Comparison of ENCODE assay signal across 17 cellular contexts in the genomic region with DNA sequence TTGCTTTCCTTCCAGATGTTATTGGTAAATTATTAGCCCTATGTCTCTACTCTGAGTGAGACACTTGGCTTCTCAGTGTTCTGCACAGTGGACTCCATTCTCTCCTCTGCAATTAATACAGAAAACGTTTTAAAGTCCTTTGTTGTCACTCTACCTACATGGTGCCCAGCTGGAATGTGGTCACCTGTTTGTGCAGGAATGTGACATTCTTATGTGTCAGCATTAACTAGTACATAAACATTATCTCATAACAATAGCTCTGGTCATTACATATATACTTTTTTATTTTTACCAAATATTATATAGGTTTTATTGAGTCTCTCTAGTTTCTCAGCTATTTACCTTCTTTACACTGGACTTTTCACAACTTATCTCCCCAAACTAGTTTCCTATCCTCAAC.
DNase-seq lines count a peak whose midpoint lies in the region; ATAC-seq, FAIRE-seq and TF ChIP-seq lines count a peak whose summit lies in the region.
"Had no signal": no experiment of that assay in that cellular context is flagged by ENCODE, and none has a peak within 500 bp of the region (broad histone marks: within the 10 kb centered on the region; RNA-seq: fewer than 3 reads in every experiment).

No MANE protein-coding gene starts in this region.

- no peak overlapping the region for H2BK12ac ChIP-seq in H1 (ENCODE audit: low read depth, low read length)

- H3K23me2 ChIP-seq in H1 (ENCODE audit: low read depth, low read length), result no peaks in the 10 kb centered on the region

- H3K9me3 ChIP-seq in HepG2 (ENCODE audit: low read length) (no peaks in the 10 kb centered on the region), right lobe of liver (no peaks in the 10 kb centered on the region), H1 (ENCODE audit: insufficient read depth in 2 of 2, low read depth in 1 of 2, low read length in 1 of 2) (no peaks in the 10 kb centered on the region)
- H3K9me3 ChIP-seq: BLaER1 treated with 17β-estradiol and CSF1 and Interleukin-3, amounts not matched to agents 10 nM and 100 nM had no signal

- H3K18ac ChIP-seq in H1 (ENCODE audit: extremely low read depth, low read length), result no peak overlapping the region

- no peaks in the 10 kb centered on the region for H3K36me3 Mint-ChIP-seq in nephron (ENCODE audit: low read depth)
- H3K36me3 Mint-ChIP-seq in effector memory CD8-positive, alpha-beta T cell (ENCODE audit: insufficient read depth), result no peaks in the 10 kb centered on the region
- no peaks in the 10 kb centered on the region for H3K36me3 Mint-ChIP-seq in activated T-cell treated with anti-CD3 and anti-CD28 coated beads, Interleukin-2, amount 50 U/mL, for 4 hours (ENCODE audit: insufficient read depth)
- H3K36me3 Mint-ChIP-seq: CD8-positive, alpha-beta T cell had no signal

- H3K27me3 Mint-ChIP-seq in nephron (ENCODE audit: low read depth), result no peaks in the 10 kb centered on the region
- peaks cover 17 to 23% of the 10 kb centered on the region in 2 donors for H3K27me3 Mint-ChIP-seq in effector memory CD8-positive, alpha-beta T cell
- H3K27me3 Mint-ChIP-seq in activated T-cell treated with anti-CD3 and anti-CD28 coated beads, Interleukin-2, amount 50 U/mL, for 4 hours (ENCODE audit: low read depth), result peaks cover 2% of the 10 kb centered on the region
- H3K27me3 Mint-ChIP-seq: B cell had no signal

- H4K8ac ChIP-seq in H1 (ENCODE audit: extremely low read depth, insufficient read depth, low read length), result no peak overlapping the region

- CTCF ChIA-PET in HepG2 (lab: Yijun Ruan, JAX; ENCODE audit: low intra/inter-chr PET ratio, low total read pairs), result no interaction called here
- CTCF ChIA-PET in H1 (lab: Charles Lee; ENCODE audit: partially characterized antibody), result interaction anchor here (1.3 kb wide), 1 partner anchor 10 kb away, joined by 3 read pairs; no protein-coding TSS in a partner anchor

- no peak overlapping the region for H2AFZ ChIP-seq in HepG2 (ENCODE audit: low read length)
- no peak overlapping the region for H2AFZ ChIP-seq in H1 (ENCODE audit: low read length)

- DNase-seq in HepG2 (ENCODE audit: low spot score) (no peak), right lobe of liver (no peak), H1 (ENCODE audit: low read depth in 1 of 2, low spot score in 2 of 2) (no peak), activated gamma-delta T cell (lab: John Stamatoyannopoulos, UW) (no peak)
- DNase-seq in effector memory CD8-positive, alpha-beta T cell, result no peak
- no peak for DNase-seq in activated T-cell treated with anti-CD3 and anti-CD28 coated beads, Interleukin-2, amount 50 U/mL, for 4 hours
- DNase-seq: Calu3; CD8-positive, alpha-beta T cell; DMS79 treated with DMSO at 0.1 percent for 48 hours; GF-D8; HCEC 1CT had no signal

- H3K4me3 Mint-ChIP-seq in nephron, result no peak overlapping the region
- H3K4me3 Mint-ChIP-seq in effector memory CD8-positive, alpha-beta T cell, result no peak overlapping the region
- no peak overlapping the region for H3K4me3 Mint-ChIP-seq in activated T-cell treated with anti-CD3 and anti-CD28 coated beads, Interleukin-2, amount 50 U/mL, for 4 hours
- H3K4me3 Mint-ChIP-seq: B cell; CD8-positive, alpha-beta T cell had no signal

- H3K9ac ChIP-seq in HepG2 (ENCODE audit: insufficient read depth, low read depth, low read length) (no peak overlapping the region), H1 (replicated peaks in 1 of 4; ENCODE audit: extremely low read depth in 1 of 4, low read depth in 3 of 4, low read length in 3 of 4) (no peak overlapping the region)
- H3K9ac ChIP-seq: BLaER1 treated with 17β-estradiol and CSF1 and Interleukin-3, amounts not matched to agents 10 nM and 100 nM had no signal

- H3K79me2 ChIP-seq in HepG2 (ENCODE audit: insufficient read depth, low read length) (no peaks in the 10 kb centered on the region), H1 (ENCODE audit: control insufficient read depth in 1 of 2, insufficient read depth in 2 of 2, low read length in 2 of 2) (no peaks in the 10 kb centered on the region)

- in situ Hi-C loops in HepG2 (cut with HindIII; ENCODE audit: extremely low pct_ligation_motif_present, low pct_unique_long_range_greater_than_20kb), result no loop called here

- 0% methylated on average over 1 of the region's 1 CpG for WGBS in HepG2 (ENCODE audit: low lambda C conversion rate)
- 8% methylated on average over 1 of the region's 1 CpG for WGBS in right lobe of liver (ENCODE audit: insufficient coverage, low coverage, low lambda C conversion rate, missing lambda C conversion rate)
- 50% methylated on average over 1 of the region's 1 CpG; no CpG with 5 or more reads in 1 of the 2 experiments for WGBS in H1 (ENCODE audit: extremely low coverage in 1 of 2, insufficient coverage in 1 of 2, insufficient read length in 1 of 2, insufficient replicate concordance in 2 of 2, low coverage in 1 of 2, low lambda C conversion rate in 2 of 2, missing lambda C conversion rate in 1 of 2), 2 experiments

- H3K27ac ChIP-seq in HepG2 (ENCODE audit: extremely low read length, insufficient read depth, low read length) (no peak overlapping the region), right lobe of liver (no peak overlapping the region), H1 (ENCODE audit: low read depth, low read length) (no peak overlapping the region)
- H3K27ac ChIP-seq: 22Rv1; BLaER1 treated with 17β-estradiol and CSF1 and Interleukin-3, amounts not matched to agents 10 nM and 100 nM had no signal

- no peak overlapping the region for H2BK15ac ChIP-seq in H1 (ENCODE audit: low read length)

- no peak overlapping the region for H4K91ac ChIP-seq in H1 (replicated peaks; ENCODE audit: insufficient read length, low read length)

- no peak overlapping the region for H3K56ac ChIP-seq in H1 (replicated peaks; ENCODE audit: insufficient read length, low read depth, low read length)

- TF ChIP-seq EP300 in HepG2 (IDR thresholded peaks at IDR 0.05; ENCODE audit: low read depth in 2 of 2, low read length in 2 of 2), result no peak
- no peak for TF ChIP-seq EP300 in HepG2 (CRISPR knock-in tag; IDR thresholded peaks at IDR 0.05; ENCODE audit: borderline replicate concordance)
- no peak for TF ChIP-seq EP300 in H1 (IDR thresholded peaks at IDR 0.05; ENCODE audit: borderline replicate concordance in 1 of 2, low read depth in 2 of 2, low read length in 2 of 2)

- no peak overlapping the region for H3K23ac ChIP-seq in H1 (ENCODE audit: insufficient read length)

- H3K14ac ChIP-seq in H1 (ENCODE audit: insufficient read length), result no peak overlapping the region

- BruUV-seq in HepG2 (replicated peaks; lab: Mats Ljungman, UMichigan), result no TSS peak

- POLR2A ChIA-PET in HepG2 (lab: Yijun Ruan, JAX) (no interaction called here), H1 (lab: Charles Lee; ENCODE audit: partially characterized antibody) (no interaction called here)

- no peak overlapping the region for H4K5ac ChIP-seq in H1 (ENCODE audit: insufficient read length, low read depth, low read length)

- no peak overlapping the region for H3K4me3 ChIP-seq in HepG2 (replicated peaks in 1 of 3; ENCODE audit: insufficient read depth in 1 of 3, low read depth in 2 of 3, low read length in 3 of 3)
- H3K4me3 ChIP-seq in right lobe of liver, result no peak overlapping the region
- no peak overlapping the region for H3K4me3 ChIP-seq in H1 (ENCODE audit: extremely low read depth in 1 of 4, insufficient read depth in 2 of 4, low read depth in 3 of 4, low read length in 4 of 4)
- H3K4me3 ChIP-seq: BLaER1 treated with 17β-estradiol and CSF1 and Interleukin-3, amounts not matched to agents 10 nM and 100 nM had no signal

- H2BK120ac ChIP-seq in H1 (replicated peaks; ENCODE audit: low read depth, low read length), result no peak overlapping the region

- ATAC-seq in HepG2 (no peak), right lobe of liver (no peak), GM19397 (IDR thresholded peaks at IDR 0.05; ENCODE audit: unreplicated experiment) (no peak)
- ATAC-seq in effector memory CD8-positive, alpha-beta T cell (replicated peaks), result no peak
- no peak for ATAC-seq in activated T-cell treated with anti-CD3 and anti-CD28 coated beads, Interleukin-2, amount 50 U/mL, for 4 hours
- ATAC-seq: CD8-positive, alpha-beta T cell had no signal

- TF ChIP-seq RAD21 in HepG2 (CRISPR knock-in tag; IDR thresholded peaks at IDR 0.05) (no peak), H1 (IDR thresholded peaks at IDR 0.05 in 1 of 2, conservative IDR thresholded peaks at IDR 0.05 in 1 of 2; ENCODE audit: low read depth in 2 of 2, low read length in 2 of 2) (no peak)

- H3K4me1 ChIP-seq in HepG2 (ENCODE audit: insufficient read depth, low read length) (peaks cover 11% of the 10 kb centered on the region), right lobe of liver (peaks cover 0 to 15% (median 0%) of the 10 kb centered on the region in 4 donors), H1 (replicated peaks in 1 of 4; ENCODE audit: control insufficient read depth in 3 of 4, insufficient read depth in 4 of 4, low read length in 3 of 4) (no peaks in the 10 kb centered on the region)

- H3K4ac ChIP-seq in H1 (replicated peaks; ENCODE audit: insufficient read length, low read depth, low read length), result no peak overlapping the region

- H3K4me2 ChIP-seq in HepG2 (ENCODE audit: low read depth, low read length) (no peak overlapping the region), H1 (ENCODE audit: insufficient read depth in 1 of 2, low read depth in 2 of 2, low read length in 2 of 2) (no peak overlapping the region)
- H3K4me2 ChIP-seq: BLaER1 treated with 17β-estradiol and CSF1 and Interleukin-3, amounts not matched to agents 10 nM and 100 nM had no signal

- TF ChIP-seq CTCF in HepG2 (CRISPR knock-in tag; IDR thresholded peaks at IDR 0.05), result no peak
- no peak for TF ChIP-seq CTCF in right lobe of liver (IDR thresholded peaks at IDR 0.05)
- no peak for TF ChIP-seq CTCF in H1 (IDR thresholded peaks at IDR 0.05; ENCODE audit: control extremely low read depth in 1 of 3, insufficient read depth in 1 of 3, low read depth in 1 of 3, low read length in 3 of 3)
- TF ChIP-seq CTCF in nephron (IDR thresholded peaks at IDR 0.05; ENCODE audit: unreplicated experiment in 3 of 3), result no peak

- no peaks in the 10 kb centered on the region for H3K36me3 ChIP-seq in HepG2 (replicated peaks in 1 of 2; ENCODE audit: control insufficient read depth in 1 of 2, insufficient read depth in 2 of 2, low read length in 2 of 2)
- no peaks in the 10 kb centered on the region for H3K36me3 ChIP-seq in right lobe of liver
- H3K36me3 ChIP-seq in H1 (ENCODE audit: control insufficient read depth in 2 of 4, insufficient read depth in 4 of 4, low read length in 3 of 4), result no peaks in the 10 kb centered on the region
- H3K36me3 ChIP-seq: BLaER1 treated with 17β-estradiol and CSF1 and Interleukin-3, amounts not matched to agents 10 nM and 100 nM had no signal

- no peaks in the 10 kb centered on the region for H3K79me1 ChIP-seq in H1 (ENCODE audit: low read depth, low read length)

- TF ChIP-seq POLR2A in HepG2 (IDR thresholded peaks at IDR 0.05; ENCODE audit: insufficient read depth in 1 of 2, low read depth in 2 of 2, low read length in 2 of 2) (no peak), right lobe of liver (IDR thresholded peaks at IDR 0.05) (no peak), H1 (IDR thresholded peaks at IDR 0.05; ENCODE audit: control extremely low read depth in 1 of 2, low read depth in 2 of 2, low read length in 2 of 2) (no peak)

- FAIRE-seq in HepG2 (lab: Jason Lieb, UNC) (no peak), H1 (lab: Jason Lieb, UNC) (no peak)
- FAIRE-seq: H54 had no signal

- no peaks in the 10 kb centered on the region for H3K9me3 Mint-ChIP-seq in nephron
- no peaks in the 10 kb centered on the region for H3K9me3 Mint-ChIP-seq in effector memory CD8-positive, alpha-beta T cell
- no peaks in the 10 kb centered on the region for H3K9me3 Mint-ChIP-seq in activated T-cell treated with anti-CD3 and anti-CD28 coated beads, Interleukin-2, amount 50 U/mL, for 4 hours
- H3K9me3 Mint-ChIP-seq: CD8-positive, alpha-beta T cell had no signal

- no peaks in the 10 kb centered on the region for H4K20me1 ChIP-seq in HepG2 (ENCODE audit: insufficient read depth, low read length)
- H4K20me1 ChIP-seq in H1 (replicated peaks in 1 of 2; ENCODE audit: control insufficient read depth in 1 of 2, insufficient read depth in 2 of 2, low read length in 2 of 2), result no peaks in the 10 kb centered on the region
- H4K20me1 ChIP-seq: BLaER1 treated with 17β-estradiol and CSF1 and Interleukin-3, amounts not matched to agents 10 nM and 100 nM had no signal

- H3K27me3 ChIP-seq in HepG2 (ENCODE audit: control insufficient read depth in 1 of 2, insufficient read depth in 2 of 2, low read length in 2 of 2), result no peaks in the 10 kb centered on the region
- no peaks in the 10 kb centered on the region for H3K27me3 ChIP-seq in right lobe of liver
- H3K27me3 ChIP-seq in H1 (replicated peaks in 1 of 4; ENCODE audit: control insufficient read depth in 3 of 4, extremely low read depth in 1 of 4, insufficient read depth in 3 of 4, low read length in 3 of 4), result no peaks in the 10 kb centered on the region
- H3K27me3 ChIP-seq: BLaER1 treated with 17β-estradiol and CSF1 and Interleukin-3, amounts not matched to agents 10 nM and 100 nM had no signal

- intact Hi-C loops in HepG2 (cut with micrococcal nuclease; ENCODE audit: unreplicated experiment) (loop anchor here (10.0 kb wide), 1 partner anchor 304 kb away; no protein-coding TSS in a partner anchor), right lobe of liver (cut with DNase I) (no loop called here)

- H2AK5ac ChIP-seq in H1 (ENCODE audit: low read depth, low read length), result no peak overlapping the region

- H2BK5ac ChIP-seq in H1 (ENCODE audit: low read depth, low read length), result no peak overlapping the region

- no peak overlapping the region for H2BK20ac ChIP-seq in H1 (ENCODE audit: low read length)

- peak overlapping the region; percentile 8 to 58 (median 38) for H3K27ac Mint-ChIP-seq in nephron
- no peak overlapping the region for H3K27ac Mint-ChIP-seq in effector memory CD8-positive, alpha-beta T cell
- H3K27ac Mint-ChIP-seq: B cell; CD8-positive, alpha-beta T cell had no signal

- H3K4me1 Mint-ChIP-seq in nephron, result peaks cover 39% of the 10 kb centered on the region
- no peaks in the 10 kb centered on the region for H3K4me1 Mint-ChIP-seq in effector memory CD8-positive, alpha-beta T cell (ENCODE audit: low read depth in 2 of 2)
- H3K4me1 Mint-ChIP-seq in activated T-cell treated with anti-CD3 and anti-CD28 coated beads, Interleukin-2, amount 50 U/mL, for 4 hours (ENCODE audit: low read depth), result no peaks in the 10 kb centered on the region
- H3K4me1 Mint-ChIP-seq: B cell had no signal

Comparison
In these comparisons a context has a peak if more than half of its experiments do, and no peak if none do; other contexts are left out.
1. H3K27ac Mint-ChIP-seq: peak in nephron (3 of 3); none in effector memory CD8-positive, alpha-beta T cell (0 of 2).
2. Of the 41 proteins assayed by ChIP-seq in both HepG2 and H1: peak only in HepG2: MAFK; only in H1: none; in both: none; in neither: 40.